26 cellular contexts compared by ENCODE assay signal in genomic region chr7:129588268-129588667, GRCh38.
"Had no signal": no experiment of that assay in that cellular context is flagged by ENCODE, and none has a peak within 500 bp of the region (broad histone marks: within the 10 kb centered on the region; RNA-seq: fewer than 3 reads in every experiment).

No MANE protein-coding gene starts in this region.

- H3K36me3 ChIP-seq: stomach, suprapubic skin, thoracic aorta, thyroid gland, tibial artery, tibial nerve, transverse colon, upper lobe of left lung, upper lobe of right lung, uterus, vagina had no signal

- ATAC-seq: stimulated activated effector memory CD8-positive, alpha-beta T cell treated with anti-CD3 and anti-CD28 coated beads, Interleukin-12 subunit alpha, Interleukin-12 subunit beta, amount 100 ng/mL, for 72 hours; stimulated activated memory B cell treated with anti-CD40 and anti-IgM and Interleukin-4, amounts not matched to agents 10 μg/mL and 1 μg/mL and 100 μg/mL, for 72 hours; stimulated activated naive B cell treated with anti-CD40 and anti-IgM and Interleukin-4, amounts not matched to agents 10 μg/mL and 1 μg/mL and 100 μg/mL, for 72 hours; stimulated activated naive CD8-positive, alpha-beta T cell treated with anti-CD3 and anti-CD28 coated beads, Interleukin-15, amount 100 ng/mL, for 72 hours; stimulated activated naive CD8-positive, alpha-beta T cell treated with anti-CD3 and anti-CD28 coated beads, Interleukin-15, Interleukin-2, amounts not matched to agents 100 U/mL and 50 U/mL, for 24 hours; upper lobe of right lung had no signal

- H3K27me3 ChIP-seq: stomach, suprapubic skin, testis, thyroid gland, tibial nerve, transverse colon, upper lobe of left lung, upper lobe of right lung, uterus, vagina had no signal

- H3K4me3 ChIP-seq: stomach, suprapubic skin, testis, thoracic aorta, thyroid gland, tibial artery, tibial nerve, transverse colon, upper lobe of left lung, upper lobe of right lung, uterus, vagina had no signal

- H3K9me3 ChIP-seq: testis, thyroid gland had no signal

- FAIRE-seq: urothelium cell line had no signal

- H3K4me1 ChIP-seq: stomach, suprapubic skin, testis, thyroid gland, tibial artery, tibial nerve, transverse colon, upper lobe of left lung, upper lobe of right lung, uterus, vagina had no signal

- H3K27ac ChIP-seq: stomach, suprapubic skin, testis, thoracic aorta, thyroid gland, tibial artery, tibial nerve, transverse colon, upper lobe of left lung, upper lobe of right lung, uterus, vagina had no signal

- DNase-seq: stimulated activated CD4-positive, alpha-beta T cell treated with anti-CD3 and anti-CD28 coated beads, Interleukin-2, amount 100 ng/mL, for 24 hours; stimulated activated CD4-positive, alpha-beta T cell treated with anti-CD3 and anti-CD28 coated beads, Interleukin-2, amount 100 ng/mL, for 48 hours; stimulated activated CD4-positive, alpha-beta T cell treated with anti-CD3 and anti-CD28 coated beads, Interleukin-4, amount 100 ng/mL, for 1 hour; stimulated activated CD4-positive, alpha-beta T cell treated with anti-CD3 and anti-CD28 coated beads, Interleukin-4, amount 100 ng/mL, for 24 hours; stimulated activated CD4-positive, alpha-beta T cell treated with anti-CD3 and anti-CD28 coated beads, Interleukin-4, amount 100 ng/mL, for 4 hours; stimulated activated CD8-positive, alpha-beta memory T cell treated with anti-CD3 and anti-CD28 coated beads, Interleukin-4, amount 100 ng/mL, for 48 hours; stimulated activated naive B cell treated with anti-CD40 and anti-IgM and Interleukin-4, amounts not matched to agents 10 μg/mL and 1 μg/mL and 100 μg/mL, for 72 hours; stimulated activated naive CD4-positive, alpha-beta T cell treated with Interleukin-2 at 50 U/mL for 16 hours; stimulated activated naive CD8-positive, alpha-beta T cell treated with anti-CD3 and anti-CD28 coated beads, Interleukin-15, amount 100 ng/mL, for 72 hours; stimulated activated naive CD8-positive, alpha-beta T cell treated with anti-CD3 and anti-CD28 coated beads, Interleukin-15, Interleukin-2, amounts not matched to agents 100 U/mL and 50 U/mL, for 24 hours; stomach; substantia nigra; testis; thyroid gland; tibial artery; transverse colon; upper lobe of left lung; upper lobe of right lung; uterus had no signal
